1 cellular context compared by ENCODE assay signal in genomic region chr19:35295792-35296462, GRCh38.
A peak's percentile ranks its signal among the peaks of the same experiment; 100 is the strongest.
TF ChIP-seq lines count a peak whose summit lies in the region.

No MANE protein-coding gene starts in this region.

TF ChIP-seq in K562, 482 proteins besides CTCF, POLR2A, EP300 and RAD21 (continued from another document and continues in another):
- TF ChIP-seq, protein P1, sequence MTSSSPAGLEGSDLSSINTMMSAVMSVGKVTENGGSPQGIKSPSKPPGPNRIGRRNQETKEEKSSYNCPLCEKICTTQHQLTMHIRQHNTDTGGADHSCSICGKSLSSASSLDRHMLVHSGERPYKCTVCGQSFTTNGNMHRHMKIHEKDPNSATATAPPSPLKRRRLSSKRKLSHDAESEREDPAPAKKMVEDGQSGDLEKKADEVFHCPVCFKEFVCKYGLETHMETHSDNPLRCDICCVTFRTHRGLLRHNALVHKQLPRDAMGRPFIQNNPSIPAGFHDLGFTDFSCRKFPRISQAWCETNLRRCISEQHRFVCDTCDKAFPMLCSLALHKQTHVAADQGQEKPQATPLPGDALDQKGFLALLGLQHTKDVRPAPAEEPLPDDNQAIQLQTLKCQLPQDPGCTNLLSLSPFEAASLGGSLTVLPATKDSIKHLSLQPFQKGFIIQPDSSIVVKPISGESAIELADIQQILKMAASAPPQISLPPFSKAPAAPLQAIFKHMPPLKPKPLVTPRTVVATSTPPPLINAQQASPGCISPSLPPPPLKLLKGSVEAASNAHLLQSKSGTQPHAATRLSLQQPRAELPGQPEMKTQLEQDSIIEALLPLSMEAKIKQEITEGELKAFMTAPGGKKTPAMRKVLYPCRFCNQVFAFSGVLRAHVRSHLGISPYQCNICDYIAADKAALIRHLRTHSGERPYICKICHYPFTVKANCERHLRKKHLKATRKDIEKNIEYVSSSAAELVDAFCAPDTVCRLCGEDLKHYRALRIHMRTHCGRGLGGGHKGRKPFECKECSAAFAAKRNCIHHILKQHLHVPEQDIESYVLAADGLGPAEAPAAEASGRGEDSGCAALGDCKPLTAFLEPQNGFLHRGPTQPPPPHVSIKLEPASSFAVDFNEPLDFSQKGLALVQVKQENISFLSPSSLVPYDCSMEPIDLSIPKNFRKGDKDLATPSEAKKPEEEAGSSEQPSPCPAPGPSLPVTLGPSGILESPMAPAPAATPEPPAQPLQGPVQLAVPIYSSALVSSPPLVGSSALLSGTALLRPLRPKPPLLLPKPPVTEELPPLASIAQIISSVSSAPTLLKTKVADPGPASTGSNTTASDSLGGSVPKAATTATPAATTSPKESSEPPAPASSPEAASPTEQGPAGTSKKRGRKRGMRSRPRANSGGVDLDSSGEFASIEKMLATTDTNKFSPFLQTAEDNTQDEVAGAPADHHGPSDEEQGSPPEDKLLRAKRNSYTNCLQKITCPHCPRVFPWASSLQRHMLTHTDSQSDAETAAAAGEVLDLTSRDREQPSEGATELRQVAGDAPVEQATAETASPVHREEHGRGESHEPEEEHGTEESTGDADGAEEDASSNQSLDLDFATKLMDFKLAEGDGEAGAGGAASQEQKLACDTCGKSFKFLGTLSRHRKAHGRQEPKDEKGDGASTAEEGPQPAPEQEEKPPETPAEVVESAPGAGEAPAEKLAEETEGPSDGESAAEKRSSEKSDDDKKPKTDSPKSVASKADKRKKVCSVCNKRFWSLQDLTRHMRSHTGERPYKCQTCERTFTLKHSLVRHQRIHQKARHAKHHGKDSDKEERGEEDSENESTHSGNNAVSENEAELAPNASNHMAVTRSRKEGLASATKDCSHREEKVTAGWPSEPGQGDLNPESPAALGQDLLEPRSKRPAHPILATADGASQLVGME (CRISPR knock-in tag; IDR thresholded peaks at IDR 0.05): no peak
- no peak for TF ChIP-seq COPS2 (conservative IDR thresholded peaks at IDR 0.05)
- TF ChIP-seq TCF7L2 (IDR thresholded peaks at IDR 0.05; ENCODE audit: low read depth, low read length): no peak
- TF ChIP-seq MEIS2 (IDR thresholded peaks at IDR 0.05; ENCODE audit: partially characterized antibody): peak; percentile 34
- peak; percentile 43; the same call in 1 of the 2 replicates for TF ChIP-seq CBFA2T2 (conservative IDR thresholded peaks at IDR 0.05)
- TF ChIP-seq XRCC4 (IDR thresholded peaks at IDR 0.05; ENCODE audit: extremely low read depth, insufficient read depth, insufficient read length): no peak
- TF ChIP-seq ETS1 (conservative IDR thresholded peaks at IDR 0.05; ENCODE audit: control insufficient read depth, low read depth, low read length): 0 out of 2 replicates have a peak, but pooled peaks have one; percentile 45
- no peak for TF ChIP-seq FOXA1 (IDR thresholded peaks at IDR 0.05; ENCODE audit: borderline replicate concordance)
- peak; percentile 47; the same call in 1 of the 2 replicates for TF ChIP-seq RBFOX2 (IDR thresholded peaks at IDR 0.05; ENCODE audit: low read depth, low read length)
- no peak for TF ChIP-seq NCOA6 (IDR thresholded peaks at IDR 0.05)
- TF ChIP-seq SMAD1 (IDR thresholded peaks at IDR 0.05; ENCODE audit: low read depth, low read length, partially characterized antibody): no peak
- TF ChIP-seq TFAM (CRISPR knock-in tag; conservative IDR thresholded peaks at IDR 0.05): no peak
- no peak for TF ChIP-seq CGGBP1 (CRISPR knock-in tag; IDR thresholded peaks at IDR 0.05)
- no peak for TF ChIP-seq ILF3 (IDR thresholded peaks at IDR 0.05; ENCODE audit: borderline replicate concordance)
- TF ChIP-seq TGIF2 (CRISPR knock-in tag; IDR thresholded peaks at IDR 0.05): no peak
- no peak for TF ChIP-seq ZFP1 (CRISPR knock-in tag; IDR thresholded peaks at IDR 0.05)
- no peak for TF ChIP-seq KLF16 (IDR thresholded peaks at IDR 0.05)
- peak; percentile 30 for TF ChIP-seq PRDM10 (IDR thresholded peaks at IDR 0.05; ENCODE audit: partially characterized antibody)
- no peak for TF ChIP-seq KLF1 (tag; IDR thresholded peaks at IDR 0.05)
- no peak for TF ChIP-seq MAFK (IDR thresholded peaks at IDR 0.05; ENCODE audit: low read length)
- TF ChIP-seq DDX20 (tag; IDR thresholded peaks at IDR 0.05; ENCODE audit: low read depth): no peak
- no peak for TF ChIP-seq POLR2B (IDR thresholded peaks at IDR 0.05; ENCODE audit: low read depth, partially characterized antibody)
- TF ChIP-seq, protein P2, sequence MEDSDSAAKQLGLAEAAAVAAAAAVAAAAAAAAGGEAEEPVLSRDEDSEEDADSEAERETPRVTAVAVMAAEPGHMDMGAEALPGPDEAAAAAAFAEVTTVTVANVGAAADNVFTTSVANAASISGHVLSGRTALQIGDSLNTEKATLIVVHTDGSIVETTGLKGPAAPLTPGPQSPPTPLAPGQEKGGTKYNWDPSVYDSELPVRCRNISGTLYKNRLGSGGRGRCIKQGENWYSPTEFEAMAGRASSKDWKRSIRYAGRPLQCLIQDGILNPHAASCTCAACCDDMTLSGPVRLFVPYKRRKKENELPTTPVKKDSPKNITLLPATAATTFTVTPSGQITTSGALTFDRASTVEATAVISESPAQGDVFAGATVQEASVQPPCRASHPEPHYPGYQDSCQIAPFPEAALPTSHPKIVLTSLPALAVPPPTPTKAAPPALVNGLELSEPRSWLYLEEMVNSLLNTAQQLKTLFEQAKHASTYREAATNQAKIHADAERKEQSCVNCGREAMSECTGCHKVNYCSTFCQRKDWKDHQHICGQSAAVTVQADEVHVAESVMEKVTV (CRISPR knock-in tag; IDR thresholded peaks at IDR 0.05): no peak
- no peak for TF ChIP-seq HEY1 (CRISPR knock-in tag; IDR thresholded peaks at IDR 0.05; ENCODE audit: borderline replicate concordance)
- TF ChIP-seq SIRT6 (IDR thresholded peaks at IDR 0.05; ENCODE audit: low read depth, low read length): no peak
- TF ChIP-seq NR4A1 (CRISPR knock-in tag; IDR thresholded peaks at IDR 0.05): no peak
- TF ChIP-seq NR4A1 (tag; IDR thresholded peaks at IDR 0.05): no peak
- no peak for TF ChIP-seq DACH1 (IDR thresholded peaks at IDR 0.05; ENCODE audit: partially characterized antibody)
- TF ChIP-seq MEF2A (IDR thresholded peaks at IDR 0.05; ENCODE audit: control insufficient read depth, low read depth, low read length): no peak
- no peak for TF ChIP-seq ZKSCAN3 (CRISPR knock-in tag; IDR thresholded peaks at IDR 0.05)
- no peak for TF ChIP-seq HDAC8 (tag; IDR thresholded peaks at IDR 0.05)
- no peak for TF ChIP-seq ZNF134 (CRISPR knock-in tag; conservative IDR thresholded peaks at IDR 0.05)
- peak; percentile 64 for TF ChIP-seq RBM25 (IDR thresholded peaks at IDR 0.05; ENCODE audit: low read depth, low read length, severe bottlenecking)
- no peak for TF ChIP-seq CEBPG (CRISPR knock-in tag; IDR thresholded peaks at IDR 0.05)
- TF ChIP-seq CEBPG (tag; conservative IDR thresholded peaks at IDR 0.05 in 1 of 2, IDR thresholded peaks at IDR 0.05 in 1 of 2): no peak
- TF ChIP-seq, protein P3, sequence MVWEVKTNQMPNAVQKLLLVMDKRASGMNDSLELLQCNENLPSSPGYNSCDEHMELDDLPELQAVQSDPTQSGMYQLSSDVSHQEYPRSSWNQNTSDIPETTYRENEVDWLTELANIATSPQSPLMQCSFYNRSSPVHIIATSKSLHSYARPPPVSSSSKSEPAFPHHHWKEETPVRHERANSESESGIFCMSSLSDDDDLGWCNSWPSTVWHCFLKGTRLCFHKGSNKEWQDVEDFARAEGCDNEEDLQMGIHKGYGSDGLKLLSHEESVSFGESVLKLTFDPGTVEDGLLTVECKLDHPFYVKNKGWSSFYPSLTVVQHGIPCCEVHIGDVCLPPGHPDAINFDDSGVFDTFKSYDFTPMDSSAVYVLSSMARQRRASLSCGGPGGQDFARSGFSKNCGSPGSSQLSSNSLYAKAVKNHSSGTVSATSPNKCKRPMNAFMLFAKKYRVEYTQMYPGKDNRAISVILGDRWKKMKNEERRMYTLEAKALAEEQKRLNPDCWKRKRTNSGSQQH (CRISPR knock-in tag; IDR thresholded peaks at IDR 0.05): no peak
- TF ChIP-seq SP1 (CRISPR knock-in tag; IDR thresholded peaks at IDR 0.05): no peak
- TF ChIP-seq, protein P4, sequence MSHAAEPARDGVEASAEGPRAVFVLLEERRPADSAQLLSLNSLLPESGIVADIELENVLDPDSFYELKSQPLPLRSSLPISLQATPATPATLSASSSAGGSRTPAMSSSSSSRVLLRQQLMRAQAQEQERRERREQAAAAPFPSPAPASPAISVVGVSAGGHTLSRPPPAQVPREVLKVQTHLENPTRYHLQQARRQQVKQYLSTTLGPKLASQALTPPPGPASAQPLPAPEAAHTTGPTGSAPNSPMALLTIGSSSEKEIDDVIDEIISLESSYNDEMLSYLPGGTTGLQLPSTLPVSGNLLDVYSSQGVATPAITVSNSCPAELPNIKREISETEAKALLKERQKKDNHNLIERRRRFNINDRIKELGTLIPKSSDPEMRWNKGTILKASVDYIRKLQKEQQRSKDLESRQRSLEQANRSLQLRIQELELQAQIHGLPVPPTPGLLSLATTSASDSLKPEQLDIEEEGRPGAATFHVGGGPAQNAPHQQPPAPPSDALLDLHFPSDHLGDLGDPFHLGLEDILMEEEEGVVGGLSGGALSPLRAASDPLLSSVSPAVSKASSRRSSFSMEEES (CRISPR knock-in tag; IDR thresholded peaks at IDR 0.05): no peak
- TF ChIP-seq, protein P5, sequence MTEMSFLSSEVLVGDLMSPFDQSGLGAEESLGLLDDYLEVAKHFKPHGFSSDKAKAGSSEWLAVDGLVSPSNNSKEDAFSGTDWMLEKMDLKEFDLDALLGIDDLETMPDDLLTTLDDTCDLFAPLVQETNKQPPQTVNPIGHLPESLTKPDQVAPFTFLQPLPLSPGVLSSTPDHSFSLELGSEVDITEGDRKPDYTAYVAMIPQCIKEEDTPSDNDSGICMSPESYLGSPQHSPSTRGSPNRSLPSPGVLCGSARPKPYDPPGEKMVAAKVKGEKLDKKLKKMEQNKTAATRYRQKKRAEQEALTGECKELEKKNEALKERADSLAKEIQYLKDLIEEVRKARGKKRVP (CRISPR knock-in tag; IDR thresholded peaks at IDR 0.05): no peak
- no peak for TF ChIP-seq ZBTB43 (CRISPR knock-in tag; IDR thresholded peaks at IDR 0.05)
- TF ChIP-seq, protein P6, sequence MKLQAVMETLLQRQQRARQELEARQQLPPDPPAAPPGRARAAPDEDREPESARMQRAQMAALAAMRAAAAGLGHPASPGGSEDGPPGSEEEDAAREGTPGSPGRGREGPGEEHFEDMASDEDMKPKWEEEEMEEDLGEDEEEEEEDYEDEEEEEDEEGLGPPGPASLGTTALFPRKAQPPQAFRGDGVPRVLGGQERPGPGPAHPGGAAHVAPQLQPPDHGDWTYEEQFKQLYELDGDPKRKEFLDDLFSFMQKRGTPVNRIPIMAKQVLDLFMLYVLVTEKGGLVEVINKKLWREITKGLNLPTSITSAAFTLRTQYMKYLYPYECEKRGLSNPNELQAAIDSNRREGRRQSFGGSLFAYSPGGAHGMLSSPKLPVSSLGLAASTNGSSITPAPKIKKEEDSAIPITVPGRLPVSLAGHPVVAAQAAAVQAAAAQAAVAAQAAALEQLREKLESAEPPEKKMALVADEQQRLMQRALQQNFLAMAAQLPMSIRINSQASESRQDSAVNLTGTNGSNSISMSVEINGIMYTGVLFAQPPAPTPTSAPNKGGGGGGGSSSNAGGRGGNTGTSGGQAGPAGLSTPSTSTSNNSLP (IDR thresholded peaks at IDR 0.05; ENCODE audit: borderline replicate concordance, low read depth, low read length): no peak
